1 cellular context compared by ENCODE assay signal in the genomic region with DNA sequence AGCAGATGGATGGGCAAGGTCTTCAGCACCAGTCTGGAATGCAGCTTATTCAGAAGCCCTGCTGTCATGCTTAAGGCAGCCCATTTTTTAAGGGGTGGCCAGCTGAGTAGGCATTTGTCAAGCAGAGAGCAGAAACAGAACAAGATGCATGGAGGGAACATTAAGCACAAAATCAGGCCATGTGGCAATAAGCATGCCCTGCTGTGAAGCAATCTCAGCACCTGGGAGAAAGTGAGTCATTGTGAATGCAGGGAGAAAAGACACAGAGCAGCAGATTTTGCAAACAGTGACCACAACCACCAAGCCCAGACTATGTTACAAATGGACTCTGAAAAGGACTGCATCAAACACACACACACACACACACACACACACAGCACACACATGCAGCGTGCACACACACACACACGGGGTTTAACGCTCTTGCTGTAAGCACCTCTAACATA.
TF ChIP-seq lines count a peak whose summit lies in the region.

No MANE protein-coding gene starts in this region.

TF ChIP-seq in GM23338, 12 proteins besides CTCF, POLR2A, EP300 and RAD21 (continued from another document):
- TF ChIP-seq, protein P1, sequence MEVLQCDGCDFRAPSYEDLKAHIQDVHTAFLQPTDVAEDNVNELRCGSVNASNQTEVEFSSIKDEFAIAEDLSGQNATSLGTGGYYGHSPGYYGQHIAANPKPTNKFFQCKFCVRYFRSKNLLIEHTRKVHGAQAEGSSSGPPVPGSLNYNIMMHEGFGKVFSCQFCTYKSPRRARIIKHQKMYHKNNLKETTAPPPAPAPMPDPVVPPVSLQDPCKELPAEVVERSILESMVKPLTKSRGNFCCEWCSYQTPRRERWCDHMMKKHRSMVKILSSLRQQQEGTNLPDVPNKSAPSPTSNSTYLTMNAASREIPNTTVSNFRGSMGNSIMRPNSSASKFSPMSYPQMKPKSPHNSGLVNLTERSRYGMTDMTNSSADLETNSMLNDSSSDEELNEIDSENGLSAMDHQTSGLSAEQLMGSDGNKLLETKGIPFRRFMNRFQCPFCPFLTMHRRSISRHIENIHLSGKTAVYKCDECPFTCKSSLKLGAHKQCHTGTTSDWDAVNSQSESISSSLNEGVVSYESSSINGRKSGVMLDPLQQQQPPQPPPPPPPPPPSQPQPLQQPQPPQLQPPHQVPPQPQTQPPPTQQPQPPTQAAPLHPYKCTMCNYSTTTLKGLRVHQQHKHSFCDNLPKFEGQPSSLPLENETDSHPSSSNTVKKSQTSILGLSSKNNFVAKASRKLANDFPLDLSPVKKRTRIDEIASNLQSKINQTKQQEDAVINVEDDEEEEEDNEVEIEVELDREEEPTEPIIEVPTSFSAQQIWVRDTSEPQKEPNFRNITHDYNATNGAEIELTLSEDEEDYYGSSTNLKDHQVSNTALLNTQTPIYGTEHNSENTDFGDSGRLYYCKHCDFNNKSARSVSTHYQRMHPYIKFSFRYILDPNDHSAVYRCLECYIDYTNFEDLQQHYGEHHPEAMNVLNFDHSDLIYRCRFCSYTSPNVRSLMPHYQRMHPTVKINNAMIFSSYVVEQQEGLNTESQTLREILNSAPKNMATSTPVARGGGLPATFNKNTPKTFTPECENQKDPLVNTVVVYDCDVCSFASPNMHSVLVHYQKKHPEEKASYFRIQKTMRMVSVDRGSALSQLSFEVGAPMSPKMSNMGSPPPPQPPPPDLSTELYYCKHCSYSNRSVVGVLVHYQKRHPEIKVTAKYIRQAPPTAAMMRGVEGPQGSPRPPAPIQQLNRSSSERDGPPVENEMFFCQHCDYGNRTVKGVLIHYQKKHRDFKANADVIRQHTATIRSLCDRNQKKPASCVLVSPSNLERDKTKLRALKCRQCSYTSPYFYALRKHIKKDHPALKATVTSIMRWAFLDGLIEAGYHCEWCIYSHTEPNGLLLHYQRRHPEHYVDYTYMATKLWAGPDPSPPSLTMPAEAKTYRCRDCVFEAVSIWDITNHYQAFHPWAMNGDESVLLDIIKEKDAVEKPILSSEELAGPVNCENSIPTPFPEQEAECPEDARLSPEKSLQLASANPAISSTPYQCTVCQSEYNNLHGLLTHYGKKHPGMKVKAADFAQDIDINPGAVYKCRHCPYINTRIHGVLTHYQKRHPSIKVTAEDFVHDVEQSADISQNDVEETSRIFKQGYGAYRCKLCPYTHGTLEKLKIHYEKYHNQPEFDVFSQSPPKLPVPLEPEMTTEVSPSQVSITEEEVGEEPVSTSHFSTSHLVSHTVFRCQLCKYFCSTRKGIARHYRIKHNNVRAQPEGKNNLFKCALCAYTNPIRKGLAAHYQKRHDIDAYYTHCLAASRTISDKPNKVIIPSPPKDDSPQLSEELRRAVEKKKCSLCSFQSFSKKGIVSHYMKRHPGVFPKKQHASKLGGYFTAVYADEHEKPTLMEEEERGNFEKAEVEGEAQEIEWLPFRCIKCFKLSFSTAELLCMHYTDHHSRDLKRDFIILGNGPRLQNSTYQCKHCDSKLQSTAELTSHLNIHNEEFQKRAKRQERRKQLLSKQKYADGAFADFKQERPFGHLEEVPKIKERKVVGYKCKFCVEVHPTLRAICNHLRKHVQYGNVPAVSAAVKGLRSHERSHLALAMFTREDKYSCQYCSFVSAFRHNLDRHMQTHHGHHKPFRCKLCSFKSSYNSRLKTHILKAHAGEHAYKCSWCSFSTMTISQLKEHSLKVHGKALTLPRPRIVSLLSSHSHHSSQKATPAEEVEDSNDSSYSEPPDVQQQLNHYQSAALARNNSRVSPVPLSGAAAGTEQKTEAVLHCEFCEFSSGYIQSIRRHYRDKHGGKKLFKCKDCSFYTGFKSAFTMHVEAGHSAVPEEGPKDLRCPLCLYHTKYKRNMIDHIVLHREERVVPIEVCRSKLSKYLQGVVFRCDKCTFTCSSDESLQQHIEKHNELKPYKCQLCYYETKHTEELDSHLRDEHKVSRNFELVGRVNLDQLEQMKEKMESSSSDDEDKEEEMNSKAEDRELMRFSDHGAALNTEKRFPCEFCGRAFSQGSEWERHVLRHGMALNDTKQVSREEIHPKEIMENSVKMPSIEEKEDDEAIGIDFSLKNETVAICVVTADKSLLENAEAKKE (CRISPR knock-in tag; IDR thresholded peaks at IDR 0.05), result peak; percentile 89
- TF ChIP-seq CREB1 (CRISPR knock-in tag; IDR thresholded peaks at IDR 0.05; ENCODE audit: low read depth) (0 out of 2 replicates have a peak, but pooled peaks have one; percentile 44), STAT1 (IDR thresholded peaks at IDR 0.05; ENCODE audit: unreplicated experiment) (no peak)
